In genomic region chr3:105759442-105760078, GRCh38 we compare ENCODE assay signal across 1 cellular context.
TF ChIP-seq lines count a peak whose summit lies in the region.

No MANE protein-coding gene starts in this region.

TF ChIP-seq in H1, 55 proteins besides CTCF, POLR2A, EP300 and RAD21 (continued from another document):
- TF ChIP-seq RXRA (IDR thresholded peaks at IDR 0.05; ENCODE audit: insufficient read depth, low read depth, low read length) (no peak), SP4 (IDR thresholded peaks at IDR 0.05; ENCODE audit: low read length) (no peak)
